Comparison of ENCODE assay signal across 1 cellular context in the genomic region with DNA sequence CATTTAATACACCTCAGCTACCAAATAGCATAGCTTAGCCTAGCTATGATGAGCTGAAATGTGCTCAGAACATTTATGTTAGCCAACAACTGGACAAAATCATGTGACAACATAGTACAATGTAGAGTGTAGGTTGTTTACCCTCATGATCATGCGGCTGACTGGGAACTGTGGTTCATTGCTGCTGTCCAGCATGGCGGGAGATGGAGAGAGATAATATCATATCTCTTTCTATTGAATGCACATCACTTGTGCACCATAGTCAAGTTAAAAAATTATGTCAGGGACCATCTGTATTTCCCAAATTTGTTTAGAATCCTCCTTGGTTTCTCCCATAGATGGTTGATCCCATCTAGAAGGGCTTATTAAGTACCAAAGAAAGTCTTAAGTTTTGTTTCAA.
TF ChIP-seq lines count a peak whose summit lies in the region.

No MANE protein-coding gene starts in this region.

TF ChIP-seq in GM23338, 12 proteins besides CTCF, POLR2A, EP300 and RAD21 (continued from another document):
- TF ChIP-seq, protein P1, sequence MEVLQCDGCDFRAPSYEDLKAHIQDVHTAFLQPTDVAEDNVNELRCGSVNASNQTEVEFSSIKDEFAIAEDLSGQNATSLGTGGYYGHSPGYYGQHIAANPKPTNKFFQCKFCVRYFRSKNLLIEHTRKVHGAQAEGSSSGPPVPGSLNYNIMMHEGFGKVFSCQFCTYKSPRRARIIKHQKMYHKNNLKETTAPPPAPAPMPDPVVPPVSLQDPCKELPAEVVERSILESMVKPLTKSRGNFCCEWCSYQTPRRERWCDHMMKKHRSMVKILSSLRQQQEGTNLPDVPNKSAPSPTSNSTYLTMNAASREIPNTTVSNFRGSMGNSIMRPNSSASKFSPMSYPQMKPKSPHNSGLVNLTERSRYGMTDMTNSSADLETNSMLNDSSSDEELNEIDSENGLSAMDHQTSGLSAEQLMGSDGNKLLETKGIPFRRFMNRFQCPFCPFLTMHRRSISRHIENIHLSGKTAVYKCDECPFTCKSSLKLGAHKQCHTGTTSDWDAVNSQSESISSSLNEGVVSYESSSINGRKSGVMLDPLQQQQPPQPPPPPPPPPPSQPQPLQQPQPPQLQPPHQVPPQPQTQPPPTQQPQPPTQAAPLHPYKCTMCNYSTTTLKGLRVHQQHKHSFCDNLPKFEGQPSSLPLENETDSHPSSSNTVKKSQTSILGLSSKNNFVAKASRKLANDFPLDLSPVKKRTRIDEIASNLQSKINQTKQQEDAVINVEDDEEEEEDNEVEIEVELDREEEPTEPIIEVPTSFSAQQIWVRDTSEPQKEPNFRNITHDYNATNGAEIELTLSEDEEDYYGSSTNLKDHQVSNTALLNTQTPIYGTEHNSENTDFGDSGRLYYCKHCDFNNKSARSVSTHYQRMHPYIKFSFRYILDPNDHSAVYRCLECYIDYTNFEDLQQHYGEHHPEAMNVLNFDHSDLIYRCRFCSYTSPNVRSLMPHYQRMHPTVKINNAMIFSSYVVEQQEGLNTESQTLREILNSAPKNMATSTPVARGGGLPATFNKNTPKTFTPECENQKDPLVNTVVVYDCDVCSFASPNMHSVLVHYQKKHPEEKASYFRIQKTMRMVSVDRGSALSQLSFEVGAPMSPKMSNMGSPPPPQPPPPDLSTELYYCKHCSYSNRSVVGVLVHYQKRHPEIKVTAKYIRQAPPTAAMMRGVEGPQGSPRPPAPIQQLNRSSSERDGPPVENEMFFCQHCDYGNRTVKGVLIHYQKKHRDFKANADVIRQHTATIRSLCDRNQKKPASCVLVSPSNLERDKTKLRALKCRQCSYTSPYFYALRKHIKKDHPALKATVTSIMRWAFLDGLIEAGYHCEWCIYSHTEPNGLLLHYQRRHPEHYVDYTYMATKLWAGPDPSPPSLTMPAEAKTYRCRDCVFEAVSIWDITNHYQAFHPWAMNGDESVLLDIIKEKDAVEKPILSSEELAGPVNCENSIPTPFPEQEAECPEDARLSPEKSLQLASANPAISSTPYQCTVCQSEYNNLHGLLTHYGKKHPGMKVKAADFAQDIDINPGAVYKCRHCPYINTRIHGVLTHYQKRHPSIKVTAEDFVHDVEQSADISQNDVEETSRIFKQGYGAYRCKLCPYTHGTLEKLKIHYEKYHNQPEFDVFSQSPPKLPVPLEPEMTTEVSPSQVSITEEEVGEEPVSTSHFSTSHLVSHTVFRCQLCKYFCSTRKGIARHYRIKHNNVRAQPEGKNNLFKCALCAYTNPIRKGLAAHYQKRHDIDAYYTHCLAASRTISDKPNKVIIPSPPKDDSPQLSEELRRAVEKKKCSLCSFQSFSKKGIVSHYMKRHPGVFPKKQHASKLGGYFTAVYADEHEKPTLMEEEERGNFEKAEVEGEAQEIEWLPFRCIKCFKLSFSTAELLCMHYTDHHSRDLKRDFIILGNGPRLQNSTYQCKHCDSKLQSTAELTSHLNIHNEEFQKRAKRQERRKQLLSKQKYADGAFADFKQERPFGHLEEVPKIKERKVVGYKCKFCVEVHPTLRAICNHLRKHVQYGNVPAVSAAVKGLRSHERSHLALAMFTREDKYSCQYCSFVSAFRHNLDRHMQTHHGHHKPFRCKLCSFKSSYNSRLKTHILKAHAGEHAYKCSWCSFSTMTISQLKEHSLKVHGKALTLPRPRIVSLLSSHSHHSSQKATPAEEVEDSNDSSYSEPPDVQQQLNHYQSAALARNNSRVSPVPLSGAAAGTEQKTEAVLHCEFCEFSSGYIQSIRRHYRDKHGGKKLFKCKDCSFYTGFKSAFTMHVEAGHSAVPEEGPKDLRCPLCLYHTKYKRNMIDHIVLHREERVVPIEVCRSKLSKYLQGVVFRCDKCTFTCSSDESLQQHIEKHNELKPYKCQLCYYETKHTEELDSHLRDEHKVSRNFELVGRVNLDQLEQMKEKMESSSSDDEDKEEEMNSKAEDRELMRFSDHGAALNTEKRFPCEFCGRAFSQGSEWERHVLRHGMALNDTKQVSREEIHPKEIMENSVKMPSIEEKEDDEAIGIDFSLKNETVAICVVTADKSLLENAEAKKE (CRISPR knock-in tag; IDR thresholded peaks at IDR 0.05): no peak
- no peak for TF ChIP-seq STAT1 (IDR thresholded peaks at IDR 0.05; ENCODE audit: unreplicated experiment)
- no peak for TF ChIP-seq EZH2 (IDR thresholded peaks at IDR 0.05; ENCODE audit: low read depth, unreplicated experiment)
- TF ChIP-seq, protein P2, sequence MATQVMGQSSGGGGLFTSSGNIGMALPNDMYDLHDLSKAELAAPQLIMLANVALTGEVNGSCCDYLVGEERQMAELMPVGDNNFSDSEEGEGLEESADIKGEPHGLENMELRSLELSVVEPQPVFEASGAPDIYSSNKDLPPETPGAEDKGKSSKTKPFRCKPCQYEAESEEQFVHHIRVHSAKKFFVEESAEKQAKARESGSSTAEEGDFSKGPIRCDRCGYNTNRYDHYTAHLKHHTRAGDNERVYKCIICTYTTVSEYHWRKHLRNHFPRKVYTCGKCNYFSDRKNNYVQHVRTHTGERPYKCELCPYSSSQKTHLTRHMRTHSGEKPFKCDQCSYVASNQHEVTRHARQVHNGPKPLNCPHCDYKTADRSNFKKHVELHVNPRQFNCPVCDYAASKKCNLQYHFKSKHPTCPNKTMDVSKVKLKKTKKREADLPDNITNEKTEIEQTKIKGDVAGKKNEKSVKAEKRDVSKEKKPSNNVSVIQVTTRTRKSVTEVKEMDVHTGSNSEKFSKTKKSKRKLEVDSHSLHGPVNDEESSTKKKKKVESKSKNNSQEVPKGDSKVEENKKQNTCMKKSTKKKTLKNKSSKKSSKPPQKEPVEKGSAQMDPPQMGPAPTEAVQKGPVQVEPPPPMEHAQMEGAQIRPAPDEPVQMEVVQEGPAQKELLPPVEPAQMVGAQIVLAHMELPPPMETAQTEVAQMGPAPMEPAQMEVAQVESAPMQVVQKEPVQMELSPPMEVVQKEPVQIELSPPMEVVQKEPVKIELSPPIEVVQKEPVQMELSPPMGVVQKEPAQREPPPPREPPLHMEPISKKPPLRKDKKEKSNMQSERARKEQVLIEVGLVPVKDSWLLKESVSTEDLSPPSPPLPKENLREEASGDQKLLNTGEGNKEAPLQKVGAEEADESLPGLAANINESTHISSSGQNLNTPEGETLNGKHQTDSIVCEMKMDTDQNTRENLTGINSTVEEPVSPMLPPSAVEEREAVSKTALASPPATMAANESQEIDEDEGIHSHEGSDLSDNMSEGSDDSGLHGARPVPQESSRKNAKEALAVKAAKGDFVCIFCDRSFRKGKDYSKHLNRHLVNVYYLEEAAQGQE (IDR thresholded peaks at IDR 0.05; ENCODE audit: unreplicated experiment): no peak
- no peak for TF ChIP-seq ZNF114 (CRISPR knock-in tag; IDR thresholded peaks at IDR 0.05)
- TF ChIP-seq EZH2phosphoT487 (IDR thresholded peaks at IDR 0.05; ENCODE audit: unreplicated experiment): no peak
- TF ChIP-seq, protein P3, sequence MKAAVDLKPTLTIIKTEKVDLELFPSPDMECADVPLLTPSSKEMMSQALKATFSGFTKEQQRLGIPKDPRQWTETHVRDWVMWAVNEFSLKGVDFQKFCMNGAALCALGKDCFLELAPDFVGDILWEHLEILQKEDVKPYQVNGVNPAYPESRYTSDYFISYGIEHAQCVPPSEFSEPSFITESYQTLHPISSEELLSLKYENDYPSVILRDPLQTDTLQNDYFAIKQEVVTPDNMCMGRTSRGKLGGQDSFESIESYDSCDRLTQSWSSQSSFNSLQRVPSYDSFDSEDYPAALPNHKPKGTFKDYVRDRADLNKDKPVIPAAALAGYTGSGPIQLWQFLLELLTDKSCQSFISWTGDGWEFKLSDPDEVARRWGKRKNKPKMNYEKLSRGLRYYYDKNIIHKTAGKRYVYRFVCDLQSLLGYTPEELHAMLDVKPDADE (IDR thresholded peaks at IDR 0.05): no peak
- TF ChIP-seq CREB1 (CRISPR knock-in tag; IDR thresholded peaks at IDR 0.05; ENCODE audit: low read depth): no peak
- no peak for TF ChIP-seq ZNF331 (CRISPR knock-in tag; IDR thresholded peaks at IDR 0.05; ENCODE audit: low read depth)
- TF ChIP-seq POLR2AphosphoS5 (IDR thresholded peaks at IDR 0.05; ENCODE audit: low read depth): no peak
